22 cellular contexts compared by ENCODE assay signal in the genomic region with DNA sequence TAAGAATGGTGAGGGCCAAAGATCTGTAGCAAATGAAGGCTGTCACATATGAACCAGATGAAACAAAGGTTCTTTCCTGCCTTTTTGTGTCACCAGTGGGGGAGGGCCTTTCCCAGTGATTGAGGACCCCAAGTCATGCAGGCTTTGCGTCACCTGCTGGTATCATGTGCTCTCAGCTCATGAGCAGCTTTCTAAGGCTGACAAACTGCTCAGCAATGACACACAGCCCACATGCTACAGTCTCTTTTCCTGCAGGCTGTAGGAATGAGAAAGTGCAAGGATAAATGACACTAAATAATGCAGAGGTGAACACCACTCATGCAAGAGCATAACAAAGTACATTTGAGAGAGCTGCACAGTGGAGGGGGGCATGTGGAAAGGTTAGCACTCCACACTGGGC. TPM values are rescaled to one million over a fixed set of nuclear protein-coding genes. Genes with fewer than 3 reads are reported as not detected.
DNase-seq lines count a peak whose midpoint lies in the region; ATAC-seq and TF ChIP-seq lines count a peak whose summit lies in the region.
"Had no signal": no experiment of that assay in that cellular context is flagged by ENCODE, and none has a peak within 500 bp of the region (broad histone marks: within the 10 kb centered on the region; RNA-seq: fewer than 3 reads in every experiment).

No MANE protein-coding gene starts in this region.

- peak; percentile 87 for DNase-seq in cerebellar cortex (ENCODE audit: low spot score)
- peak; percentile 57 for DNase-seq in kidney tubule cell (ENCODE audit: low spot score)
- DNase-seq in CD8-positive, alpha-beta memory T cell = no peak
- DNase-seq in activated CD4-positive, alpha-beta T cell treated with anti-CD3 and anti-CD28 coated beads for 4 hours = no peak
- DNase-seq in stimulated activated CD8-positive, alpha-beta memory T cell treated with anti-CD3 and anti-CD28 coated beads, Interleukin-4, amount 100 ng/mL, for 48 hours = no peak
- DNase-seq: activated CD4-positive, alpha-beta T cell treated with anti-CD3 and anti-CD28 coated beads for 48 hours; activated naive CD4-positive, alpha-beta T cell treated with anti-CD3 and anti-CD28 coated beads for 36 hours; body of pancreas; Calu3; dermis blood vessel endothelial cell; hippocampal formation; kidney glomerular epithelial cell; mucosa of descending colon; NCI-H187 treated with DMSO at 0.1 percent for 48 hours; NCI-H510A treated with DMSO at 0.1 percent for 48 hours; SJCRH30; stomach had no signal

- no peaks in the 10 kb centered on the region for H4K20me1 ChIP-seq in KMS-11 (ENCODE audit: insufficient read depth)

- no peaks in the 10 kb centered on the region for H3K36me3 Mint-ChIP-seq in CD8-positive, alpha-beta memory T cell

- no peaks in the 10 kb centered on the region for H3K36me3 ChIP-seq in KMS-11 (ENCODE audit: insufficient read depth)
- H3K36me3 ChIP-seq in CD8-positive, alpha-beta memory T cell (ENCODE audit: insufficient read depth, low read length) = no peaks in the 10 kb centered on the region
- H3K36me3 ChIP-seq: SJCRH30, stomach had no signal

- POLR2A ChIA-PET in CD8-positive, alpha-beta memory T cell (lab: Charles Lee) = no interaction called here

- H3K9ac ChIP-seq in KMS-11 = no peak overlapping the region

- no peak for TF ChIP-seq CTCF in KMS-11 (conservative IDR thresholded peaks at IDR 0.05; ENCODE audit: low read depth, low read length)

- no peaks in the 10 kb centered on the region for H3K79me2 ChIP-seq in KMS-11 (ENCODE audit: insufficient read depth, low read depth)

- H3K27ac ChIP-seq in KMS-11 (no peak overlapping the region), skin epidermis (peak overlapping the region in 11 of 21 experiments; percentile 11 to 69 (median 46))
- no peak overlapping the region for H3K27ac ChIP-seq in CD8-positive, alpha-beta memory T cell (ENCODE audit: low read depth, low read length)
- H3K27ac ChIP-seq: body of pancreas, SJCRH30, stomach had no signal

- H3K4me3 ChIP-seq in KMS-11 (IDR thresholded peaks at IDR 0.05; ENCODE audit: insufficient read depth, low read depth, low read length) (no peak overlapping the region), skin epidermis (no peak overlapping the region)
- H3K4me3 ChIP-seq in CD8-positive, alpha-beta memory T cell (ENCODE audit: low read length) = no peak overlapping the region
- H3K4me3 ChIP-seq: body of pancreas, mucosa of descending colon, SJCRH30, stomach had no signal

- H3K9me3 ChIP-seq in CD8-positive, alpha-beta memory T cell (ENCODE audit: low read length) = no peaks in the 10 kb centered on the region
- H3K9me3 ChIP-seq: body of pancreas, mucosa of descending colon, SJCRH30, stomach had no signal

- ATAC-seq in GM21526 (IDR thresholded peaks at IDR 0.05; ENCODE audit: low FRiP score, unreplicated experiment) = no peak
- ATAC-seq: body of pancreas, HCT116 had no signal

- no peaks in the 10 kb centered on the region for H3K27me3 Mint-ChIP-seq in CD8-positive, alpha-beta memory T cell
- H3K27me3 Mint-ChIP-seq: progenitor cell of endocrine pancreas had no signal

- H3K4me1 Mint-ChIP-seq in CD8-positive, alpha-beta memory T cell = peaks cover 22 to 49% (median 34%) of the 10 kb centered on the region in 3 donors

- peak overlapping the region in 2 of 8 donors; percentile 12 to 54 for H3K27ac Mint-ChIP-seq in CD8-positive, alpha-beta memory T cell
- H3K27ac Mint-ChIP-seq: activated naive CD4-positive, alpha-beta T cell treated with anti-CD3 and anti-CD28 coated beads for 36 hours; progenitor cell of endocrine pancreas had no signal

- no peak overlapping the region for H3K4me3 Mint-ChIP-seq in CD8-positive, alpha-beta memory T cell
- H3K4me3 Mint-ChIP-seq: activated naive CD4-positive, alpha-beta T cell treated with anti-CD3 and anti-CD28 coated beads for 36 hours had no signal

- H3K27me3 ChIP-seq in KMS-11 (ENCODE audit: insufficient read depth, low read depth) = no peaks in the 10 kb centered on the region
- no peaks in the 10 kb centered on the region for H3K27me3 ChIP-seq in CD8-positive, alpha-beta memory T cell (ENCODE audit: insufficient read depth, low read length, poor library complexity, severe bottlenecking)
- H3K27me3 ChIP-seq: body of pancreas, SJCRH30, stomach had no signal

- no peaks in the 10 kb centered on the region for H3K9me3 Mint-ChIP-seq in CD8-positive, alpha-beta memory T cell
- H3K9me3 Mint-ChIP-seq: activated naive CD4-positive, alpha-beta T cell treated with anti-CD3 and anti-CD28 coated beads for 36 hours had no signal

- H2AFZ ChIP-seq in KMS-11 (ENCODE audit: low read depth) = no peak overlapping the region

- peaks cover 63% of the 10 kb centered on the region for H3K4me1 ChIP-seq in KMS-11 (ENCODE audit: low read depth, poor library complexity, severe bottlenecking)
- peaks cover 24% of the 10 kb centered on the region for H3K4me1 ChIP-seq in CD8-positive, alpha-beta memory T cell (ENCODE audit: insufficient read depth, low read length)

- CTCF ChIA-PET in CD8-positive, alpha-beta memory T cell (lab: Charles Lee) = no interaction called here

- H3K4me2 ChIP-seq in KMS-11 = peak overlapping the region; percentile 76; the same call in 1 of the 2 replicates

RNA-seq across cellular contexts. Expression of gene TOM1L2, which starts 34.8 kb away (rescaled TPM):
- 10 to 100 TPM in 1 of 2 experiments, 1 to 10 TPM in 1; 10.0 to 11.3 TPM for total RNA-seq in CD8-positive, alpha-beta memory T cell
- polyA plus RNA-seq in CD8-positive, alpha-beta memory T cell = 6.5 TPM

RNA-seq across cellular contexts. Expression of gene DRC3, which starts 35.2 kb away (rescaled TPM):
- under 1 TPM; 0.33 to 0.60 TPM for total RNA-seq in CD8-positive, alpha-beta memory T cell
- polyA plus RNA-seq in CD8-positive, alpha-beta memory T cell = not detected

Comparison
In these comparisons a context has a peak if more than half of its experiments do, and no peak if none do; other contexts are left out.
1. H3K27ac ChIP-seq: peak in skin epidermis (11 of 21); none in KMS-11 (single experiment) and CD8-positive, alpha-beta memory T cell (single experiment).
2. DNase-seq: peak in cerebellar cortex (single experiment) and kidney tubule cell (single experiment); none in CD8-positive, alpha-beta memory T cell (0 of 5), activated CD4-positive, alpha-beta T cell treated with anti-CD3 and anti-CD28 coated beads for 4 hours (0 of 2) and stimulated activated CD8-positive, alpha-beta memory T cell treated with anti-CD3 and anti-CD28 coated beads, Interleukin-4, amount 100 ng/mL, for 48 hours (single experiment).